ENCODE assay signal across 8 cellular contexts in genomic region chr22:19447388-19448075, GRCh38. TPM values are rescaled to one million over a fixed set of nuclear protein-coding genes. Genes with fewer than 3 reads are reported as not detected.
DNase-seq lines count a peak whose midpoint lies in the region; ATAC-seq and TF ChIP-seq lines count a peak whose summit lies in the region.

Gene C22orf39, minus strand, starts transcription at chr22:19447711. Its CDS starts 23 bp downstream, at chr22:19447688.

- H3K27me3 ChIP-seq in heart left ventricle, result no peaks in the 10 kb centered on the region

- H3K27ac Mint-ChIP-seq in type B pancreatic cell, result peak within 1 kb of the TSS; percentile 93

- TF ChIP-seq CTCF in GM12865 (IDR thresholded peaks at IDR 0.05; ENCODE audit: insufficient read depth, low read depth, low read length, missing control alignments) (no peak), heart left ventricle (IDR thresholded peaks at IDR 0.05) (peak in 1 of 12 donors; percentile 7), type B pancreatic cell (conservative IDR thresholded peaks at IDR 0.05) (no peak)

- 0% methylated on average over 73 to 83 of the region's 83 CpGs for WGBS in adipose tissue, 3 donors
- WGBS in heart left ventricle, 4 donors, result 0% methylated on average over 35 to 83 of the region's 83 CpGs

- intact Hi-C loops in heart left ventricle (cut with DNase I), result loop anchor here in 4 of 10 donors (1.0 to 10.0 kb wide), 4 partner anchors 15 to 153 kb away; partner anchors contain the start of genes MRPL40 (in 2 of the 4), CDC45 (in 1 of the 4), CLTCL1 (in 1 of the 4) and UFD1 (in 1 of the 4)

- no peaks in the 10 kb centered on the region for H3K9me3 Mint-ChIP-seq in type B pancreatic cell

- peak; percentile 84 for ATAC-seq in HG02763 (IDR thresholded peaks at IDR 0.05; ENCODE audit: unreplicated experiment)
- ATAC-seq in heart left ventricle, result peak; percentile 84 to 97 (median 94)

- DNase-seq in GM12865 (ENCODE audit: low read depth) (peak; percentile 95), NCI-H1436 (lab: John Stamatoyannopoulos, UW) (peak; percentile 92), T follicular helper cell (ENCODE audit: low read depth) (peak; percentile 84), heart left ventricle (peak; percentile 91 to 92 (median 92)), pons (ENCODE audit: low spot score) (peak; percentile 97), type B pancreatic cell (ENCODE audit: extremely low spot score, unreplicated experiment) (peak; percentile 85)

- H3K27me3 Mint-ChIP-seq in type B pancreatic cell, result no peaks in the 10 kb centered on the region

- H3K4me3 Mint-ChIP-seq in type B pancreatic cell, result peak within 1 kb of the TSS; percentile 92

- peaks cover 2 to 54% (median 33%) of the 10 kb centered on the region in 12 donors for H3K4me1 ChIP-seq in heart left ventricle

- H3K36me3 ChIP-seq in heart left ventricle, result peaks cover 0 to 52% (median 41%) of the 10 kb centered on the region in 9 donors

- H3K36me3 Mint-ChIP-seq in type B pancreatic cell, result peaks cover 8% of the 10 kb centered on the region

- TF ChIP-seq POLR2A in heart left ventricle (IDR thresholded peaks at IDR 0.05), result peak in 1 of 2 donors; percentile 88

- H3K4me3 ChIP-seq in GM12865 (ENCODE audit: low read depth, low read length), result peak within 1 kb of the TSS; percentile 72
- H3K4me3 ChIP-seq in heart left ventricle, result peak within 1 kb of the TSS; percentile 73 to 99 (median 91)

- peaks cover 19% of the 10 kb centered on the region for H3K4me1 Mint-ChIP-seq in type B pancreatic cell (ENCODE audit: unreplicated experiment)

- no peaks in the 10 kb centered on the region for H3K9me3 ChIP-seq in heart left ventricle

- H3K27ac ChIP-seq in adipose tissue (ENCODE audit: low read depth, low read length) (peak within 1 kb of the TSS; percentile 83), heart left ventricle (peak within 1 kb of the TSS; percentile 76 to 97 (median 91))

RNA-seq across cellular contexts. Expression of gene C22orf39, which starts in this region (rescaled TPM):
- polyA plus RNA-seq in adipose tissue, result 10 to 100 TPM; 24.3 to 44.4 (median 36.1) TPM
- 100 to 1,000 TPM in 2 of 9 donors, 10 to 100 TPM in 7; 39.1 to 115 (median 64.5) TPM for total RNA-seq in heart left ventricle
- 10 to 100 TPM; 43.2 to 48.7 TPM for polyA plus RNA-seq in heart left ventricle
- 30.3 and 31.6 TPM in 2 replicates for total RNA-seq in type B pancreatic cell (ENCODE audit: low replicate concordance)

Comparison
In these comparisons a context has a peak if more than half of its experiments do, and no peak if none do; other contexts are left out.
1. Peak in every context shown above with its lines: DNase-seq, ATAC-seq, H3K4me3 ChIP-seq and H3K27ac ChIP-seq.